In the genomic region with DNA sequence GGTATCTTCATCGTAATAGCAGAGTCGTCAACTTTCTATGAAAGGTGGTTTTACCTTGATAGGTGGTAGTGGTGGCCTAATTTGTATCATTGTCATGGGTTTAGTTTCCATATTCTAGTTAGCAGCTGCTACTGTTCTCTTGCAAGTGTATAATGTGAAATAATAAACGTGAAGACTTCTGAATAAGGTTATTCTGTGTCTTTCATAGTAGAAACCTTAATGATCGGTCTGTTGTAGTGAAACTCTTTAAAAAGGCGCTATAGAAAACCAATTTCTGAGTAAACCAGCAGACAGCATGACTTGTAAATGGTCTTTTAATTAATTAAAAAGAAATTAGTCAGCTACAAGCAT, we compare ENCODE assay signal across 8 cellular contexts. TPM values are rescaled to one million over a fixed set of nuclear protein-coding genes. Genes with fewer than 3 reads are reported as not detected.
A peak's percentile ranks its signal among the peaks of the same experiment; 100 is the strongest.
DNase-seq lines count a peak whose midpoint lies in the region; ATAC-seq and TF ChIP-seq lines count a peak whose summit lies in the region.

No MANE protein-coding gene starts in this region.

- H3K27ac Mint-ChIP-seq in T-helper 17 cell, result peak overlapping the region; percentile 98

- H3K9me3 ChIP-seq in T-helper 17 cell (ENCODE audit: control insufficient read depth, low read length, poor library complexity, severe bottlenecking), result no peaks in the 10 kb centered on the region
- no peaks in the 10 kb centered on the region for H3K9me3 ChIP-seq in sigmoid colon

- peak overlapping the region; percentile 100 for H3K4me3 Mint-ChIP-seq in T-helper 17 cell

- DNase-seq in T-helper 17 cell (no peak), fibroblast of villous mesenchyme (ENCODE audit: low read depth) (no peak), sigmoid colon (no peak), GM10266 (ENCODE audit: extremely low spot score) (no peak), erythroblast (lab: John Stamatoyannopoulos, UW) (no peak), NCI-H146 (lab: John Stamatoyannopoulos, UW) (no peak)

- TF ChIP-seq POLR2A in sigmoid colon (IDR thresholded peaks at IDR 0.05) (no peak), erythroblast (IDR thresholded peaks at IDR 0.05; ENCODE audit: low read length) (no peak)

- 5 to 8% methylated on average over 5 of the region's 5 CpGs for WGBS in sigmoid colon, 2 donors

- peaks cover 19 to 47% (median 26%) of the 10 kb centered on the region in 4 donors for H3K36me3 ChIP-seq in sigmoid colon

- no peaks in the 10 kb centered on the region for H3K27me3 Mint-ChIP-seq in T-helper 17 cell

- H3K4me1 ChIP-seq in sigmoid colon, result peaks cover 0 to 27% (median 23%) of the 10 kb centered on the region in 4 donors

- peaks cover 9% of the 10 kb centered on the region for H3K36me3 Mint-ChIP-seq in T-helper 17 cell (ENCODE audit: low read depth)

- peak; percentile 16 for ATAC-seq in T-helper 17 cell
- ATAC-seq in HG03025 (IDR thresholded peaks at IDR 0.05; ENCODE audit: low FRiP score, unreplicated experiment), result no peak

- peaks cover 35% of the 10 kb centered on the region for H3K4me1 Mint-ChIP-seq in T-helper 17 cell

- TF ChIP-seq CTCF in GM12875 (IDR thresholded peaks at IDR 0.05; ENCODE audit: borderline replicate concordance, insufficient read depth, low read depth, low read length) (no peak), fibroblast of villous mesenchyme (IDR thresholded peaks at IDR 0.05; ENCODE audit: insufficient read depth, low read depth, low read length) (no peak), sigmoid colon (IDR thresholded peaks at IDR 0.05) (no peak), GM10266 (IDR thresholded peaks at IDR 0.05; ENCODE audit: control insufficient read depth, insufficient read depth, low read depth, missing control alignments) (no peak)

- peak overlapping the region; percentile 71 to 100 (median 88) for H3K27ac ChIP-seq in sigmoid colon

- TF ChIP-seq EP300 in sigmoid colon (IDR thresholded peaks at IDR 0.05), result no peak

- peak overlapping the region; percentile 92 for H3K4me3 ChIP-seq in GM12875 (ENCODE audit: low read depth, low read length)
- H3K4me3 ChIP-seq in fibroblast of villous mesenchyme (ENCODE audit: low read depth, low read length), result peak overlapping the region; percentile 85
- peak overlapping the region; percentile 58 to 98 (median 94) for H3K4me3 ChIP-seq in sigmoid colon

- H3K27me3 ChIP-seq in sigmoid colon, result no peaks in the 10 kb centered on the region

- intact Hi-C loops in sigmoid colon (cut with DNase I), result no loop called here

RNA-seq across cellular contexts. Expression of gene SET, which starts 1.6 kb away (rescaled TPM):
- total RNA-seq in T-helper 17 cell, result 100 to 1,000 TPM; 223 to 231 TPM
- 378 and 491 TPM in 2 replicates for total RNA-seq in fibroblast of villous mesenchyme
- total RNA-seq in sigmoid colon, result 100 to 1,000 TPM; 182 to 195 (median 187) TPM
- polyA plus RNA-seq in sigmoid colon, result 100 to 1,000 TPM in 2 of 3 donors, 10 to 100 TPM in 1; 77.2 to 172 (median 114) TPM

RNA-seq across cellular contexts. Expression of gene PKN3, which starts 11.6 kb away (rescaled TPM):
- total RNA-seq in T-helper 17 cell (1 to 10 TPM in 1 of 2 donors, under 1 TPM in 1; 0.96 to 2.0 TPM), fibroblast of villous mesenchyme (2.6 and 3.5 TPM in 2 replicates), sigmoid colon (1 to 10 TPM; 1.6 to 5.5 (median 3.1) TPM)
- 1 to 10 TPM; 1.6 to 7.2 (median 1.8) TPM for polyA plus RNA-seq in sigmoid colon

RNA-seq across cellular contexts. Expression of gene ZDHHC12, which starts 33.3 kb away (rescaled TPM):
- total RNA-seq in T-helper 17 cell, result 10 to 100 TPM; 23.5 to 26.9 TPM
- 30.7 and 40.6 TPM in 2 replicates for total RNA-seq in fibroblast of villous mesenchyme
- 10 to 100 TPM; 13.3 to 46.2 (median 15.3) TPM for total RNA-seq in sigmoid colon
- polyA plus RNA-seq in sigmoid colon, result 100 to 1,000 TPM in 1 of 3 donors, 10 to 100 TPM in 2; 72.6 to 123 (median 73.9) TPM

RNA-seq across cellular contexts. Expression of gene DYNC2I2, which starts 34.0 kb away (rescaled TPM):
- total RNA-seq in T-helper 17 cell (1 to 10 TPM; 3.7 to 3.8 TPM), fibroblast of villous mesenchyme (52.2 and 59.9 TPM in 2 replicates), sigmoid colon (10 to 100 TPM; 21.6 to 33.0 (median 27.0) TPM)
- 10 to 100 TPM; 39.6 to 87.4 (median 43.9) TPM for polyA plus RNA-seq in sigmoid colon
